ENCODE assay signal across 18 cellular contexts in genomic region chr2:100655936-100656534, GRCh38.
A peak's percentile ranks its signal among the peaks of the same experiment; 100 is the strongest.
DNase-seq lines count a peak whose midpoint lies in the region; TF ChIP-seq lines count a peak whose summit lies in the region.
"Had no signal": no experiment of that assay in that cellular context is flagged by ENCODE, and none has a peak within 500 bp of the region (broad histone marks: within the 10 kb centered on the region; RNA-seq: fewer than 3 reads in every experiment).

No MANE protein-coding gene starts in this region.

- DNase-seq in DMS53 (lab: John Stamatoyannopoulos, UW) (peak; percentile 94), LNCaP clone FGC (ENCODE audit: low read depth) (peak; percentile 1), fibroblast of the aortic adventitia (ENCODE audit: low read depth) (peak; percentile 2), renal cortical epithelial cell (ENCODE audit: low read depth) (peak; percentile 14), foreskin melanocyte (no peak), T-helper 2 cell (no peak), cerebellar cortex (ENCODE audit: low spot score) (no peak)
- DNase-seq: CD4-positive, CD25-positive, alpha-beta regulatory T cell; COR-L47; DND-41; GOT3; HCEC 1CT; NCI-H1105; NCI-H2029 treated with DMSO at 0.1 percent for 48 hours; NCI-H2171 treated with DMSO at 0.1 percent for 48 hours; NCI-H524 treated with DMSO at 0.1 percent for 48 hours; OCI-M1; Right ventricle myocardium superior had no signal

- TF ChIP-seq CTCF in LNCaP clone FGC (IDR thresholded peaks at IDR 0.05; ENCODE audit: control insufficient read depth, extremely low read depth, insufficient read depth), result no peak
- no peak for TF ChIP-seq CTCF in fibroblast of the aortic adventitia (IDR thresholded peaks at IDR 0.05; ENCODE audit: insufficient read depth, low read length)

- no peak overlapping the region for H3K4me3 ChIP-seq in LNCaP clone FGC (ENCODE audit: low read depth, low read length)
- no peak overlapping the region for H3K4me3 ChIP-seq in fibroblast of the aortic adventitia (ENCODE audit: low read depth, low read length)

Comparison
In these comparisons a context has a peak if more than half of its experiments do, and no peak if none do; other contexts are left out.
1. DNase-seq: peak in DMS53 (single experiment), LNCaP clone FGC (single experiment), fibroblast of the aortic adventitia (single experiment) and renal cortical epithelial cell (single experiment); none in foreskin melanocyte (single experiment), T-helper 2 cell (0 of 5) and cerebellar cortex (single experiment).